16 cellular contexts compared by ENCODE assay signal in genomic region chr3:9211155-9211950, GRCh38. TPM values are rescaled to one million over a fixed set of nuclear protein-coding genes. Genes with fewer than 3 reads are reported as not detected.
DNase-seq lines count a peak whose midpoint lies in the region; ATAC-seq and TF ChIP-seq lines count a peak whose summit lies in the region.
"Had no signal": no experiment of that assay in that cellular context is flagged by ENCODE, and none has a peak within 500 bp of the region (broad histone marks: within the 10 kb centered on the region; RNA-seq: fewer than 3 reads in every experiment).

No MANE protein-coding gene starts in this region.

- DNase-seq in GM03348 (ENCODE audit: low spot score) (peak; percentile 71), IMR-90 (peak; percentile 31), chondrocyte (ENCODE audit: low spot score) (no peak), NCI-H526 treated with DMSO at 0.1 percent for 48 hours (lab: John Stamatoyannopoulos, UW) (no peak), NAMALWA (ENCODE audit: low spot score) (no peak), NCI-H1105 (lab: John Stamatoyannopoulos, UW) (no peak), NCI-H2227 (lab: John Stamatoyannopoulos, UW; ENCODE audit: unreplicated experiment) (no peak)
- DNase-seq: activated CD8-positive, alpha-beta memory T cell treated with anti-CD3 and anti-CD28 coated beads, Interleukin-2, amount 50 U/mL, for 4 hours; effector memory CD8-positive, alpha-beta T cell; NCI-H1417 treated with DMSO at 0.1 percent for 48 hours; NCI-H69; nucleus accumbens; SHP77 treated with DMSO at 0.1 percent for 48 hours; spleen had no signal

- no peak overlapping the region for H3K4me2 ChIP-seq in IMR-90 (ENCODE audit: low read depth, low read length)

- no peaks in the 10 kb centered on the region for H3K36me3 ChIP-seq in IMR-90 (ENCODE audit: control insufficient read depth, insufficient read depth, low read length)
- H3K36me3 ChIP-seq: spleen, tibial nerve had no signal

- H3K27ac ChIP-seq in IMR-90 (ENCODE audit: insufficient read depth, low read length), result no peak overlapping the region
- H3K27ac ChIP-seq: spleen, tibial nerve had no signal

- intact Hi-C loops in IMR-90 (cut with micrococcal nuclease), result no loop called here

- no peak overlapping the region for H2AFZ ChIP-seq in IMR-90 (replicated peaks; ENCODE audit: low read length, poor library complexity)

- H3K9me3 ChIP-seq in IMR-90 (ENCODE audit: control insufficient read depth, insufficient read depth, low read length), result no peaks in the 10 kb centered on the region
- H3K9me3 ChIP-seq: spleen, tibial nerve had no signal

- H3K27ac Mint-ChIP-seq in chondrocyte (ENCODE audit: unreplicated experiment) (peak overlapping the region; percentile 19), nephron (peak overlapping the region; percentile 13 to 76 (median 27))
- H3K27ac Mint-ChIP-seq: effector memory CD8-positive, alpha-beta T cell had no signal

- no peak overlapping the region for H3K23ac ChIP-seq in IMR-90 (ENCODE audit: low read depth, low read length)

- no peak overlapping the region for H2AK5ac ChIP-seq in IMR-90 (ENCODE audit: low read depth, low read length)

- H3K9me3 Mint-ChIP-seq in chondrocyte (ENCODE audit: low read depth) (no peaks in the 10 kb centered on the region), nephron (no peaks in the 10 kb centered on the region)
- H3K9me3 Mint-ChIP-seq: effector memory CD8-positive, alpha-beta T cell had no signal

- H4K8ac ChIP-seq in IMR-90 (ENCODE audit: low read depth in 2 of 2, low read length in 2 of 2), result no peak overlapping the region

- no peak overlapping the region for H2BK120ac ChIP-seq in IMR-90 (ENCODE audit: low read depth, low read length)

- no peak overlapping the region for H3K56ac ChIP-seq in IMR-90 (ENCODE audit: extremely low read depth, insufficient read depth, low read length)

- H3K4ac ChIP-seq in IMR-90 (ENCODE audit: low read depth, low read length), result no peak overlapping the region

- no peak overlapping the region for H3K18ac ChIP-seq in IMR-90 (ENCODE audit: low read depth, low read length)

- H3K27me3 Mint-ChIP-seq in chondrocyte (ENCODE audit: low read depth) (peaks cover 4% of the 10 kb centered on the region), nephron (ENCODE audit: low read depth) (no peaks in the 10 kb centered on the region)

- TF ChIP-seq RAD21 in IMR-90 (IDR thresholded peaks at IDR 0.05; ENCODE audit: low read length), result no peak

- H3K4me3 ChIP-seq in IMR-90 (ENCODE audit: insufficient read depth, low read depth, low read length), result no peak overlapping the region
- H3K4me3 ChIP-seq: spleen, tibial nerve had no signal

- no peaks in the 10 kb centered on the region for H3K27me3 ChIP-seq in IMR-90 (ENCODE audit: control insufficient read depth, insufficient read depth, low read length)
- H3K27me3 ChIP-seq: spleen, tibial nerve had no signal

- no peak overlapping the region for H2AK9ac ChIP-seq in IMR-90 (replicated peaks; ENCODE audit: low read depth, low read length, poor library complexity)

- TF ChIP-seq POLR2A in IMR-90 (IDR thresholded peaks at IDR 0.05; ENCODE audit: low read depth, low read length), result no peak

- no peaks in the 10 kb centered on the region for H3K9me1 ChIP-seq in IMR-90 (ENCODE audit: insufficient read depth, low read length)

- no peak overlapping the region for H2BK20ac ChIP-seq in IMR-90 (ENCODE audit: low read depth, low read length)

- no peaks in the 10 kb centered on the region for H3K79me1 ChIP-seq in IMR-90 (ENCODE audit: low read depth in 1 of 2, low read length in 2 of 2)

- H2BK15ac ChIP-seq in IMR-90 (ENCODE audit: low read depth, low read length), result no peak overlapping the region

- dilution Hi-C loops in IMR-90 (cut with HindIII; ENCODE audit: low sequenced_read_pairs, unreplicated experiment), result no loop called here

- no peak overlapping the region for H2BK5ac ChIP-seq in IMR-90 (ENCODE audit: low read depth, low read length, poor library complexity, severe bottlenecking)

- BruUV-seq in IMR-90 (replicated peaks; lab: Mats Ljungman, UMichigan), result no TSS peak

- POLR2A ChIA-PET in IMR-90 (lab: Charles Lee; ENCODE audit: unreplicated experiment), result interaction anchor here (0.6 kb wide), 2 partner anchors 40 to 248 kb away, joined by 3 to 6 read pairs; partner anchors contain the start of gene RAD18

- H3K36me3 Mint-ChIP-seq in chondrocyte (ENCODE audit: low read depth) (no peaks in the 10 kb centered on the region), nephron (ENCODE audit: low read depth) (no peaks in the 10 kb centered on the region)

- no CpG with 5 or more reads among the region's 2 CpGs for WGBS in IMR-90 (ENCODE audit: extremely low coverage in 2 of 2, insufficient read length in 1 of 2), 2 experiments

- CTCF ChIA-PET in IMR-90 (lab: Yijun Ruan, JAX), result no interaction called here

- TF ChIP-seq CTCF in IMR-90 (conservative IDR thresholded peaks at IDR 0.05; ENCODE audit: low read depth, low read length) (no peak), chondrocyte (IDR thresholded peaks at IDR 0.05) (no peak), nephron (IDR thresholded peaks at IDR 0.05; ENCODE audit: unreplicated experiment in 3 of 3) (no peak)

- H4K91ac ChIP-seq in IMR-90 (ENCODE audit: insufficient read depth, low read depth, low read length), result no peak overlapping the region

- H3K4me1 Mint-ChIP-seq in chondrocyte (ENCODE audit: low read depth), result peaks cover 16% of the 10 kb centered on the region
- H3K4me1 Mint-ChIP-seq in nephron, result peaks cover 60% of the 10 kb centered on the region

- no peak for ATAC-seq in IMR-90 (ENCODE audit: low read depth)
- ATAC-seq: effector memory CD8-positive, alpha-beta T cell had no signal

- no peaks in the 10 kb centered on the region for H4K20me1 ChIP-seq in IMR-90 (ENCODE audit: insufficient read depth, low read length)

- H3K14ac ChIP-seq in IMR-90 (replicated peaks; ENCODE audit: low read depth, low read length), result no peak overlapping the region

- no peak overlapping the region for H4K5ac ChIP-seq in IMR-90 (ENCODE audit: low read depth, low read length)

- no peak overlapping the region for H3K9ac ChIP-seq in IMR-90 (ENCODE audit: low read depth, low read length)

- in situ Hi-C loops in IMR-90 (cut with MboI; ENCODE audit: low sequenced_read_pairs), result no loop called here

- H3K4me3 Mint-ChIP-seq in chondrocyte (ENCODE audit: unreplicated experiment) (no peak overlapping the region), nephron (no peak overlapping the region)
- H3K4me3 Mint-ChIP-seq: effector memory CD8-positive, alpha-beta T cell had no signal

- no peaks in the 10 kb centered on the region for H3K4me1 ChIP-seq in IMR-90 (ENCODE audit: control insufficient read depth, insufficient read depth, low read length)
- H3K4me1 ChIP-seq: spleen had no signal

TF ChIP-seq in IMR-90, 13 proteins besides CTCF, POLR2A, EP300 and RAD21:
- no peak for TF ChIP-seq NFE2L2 (IDR thresholded peaks at IDR 0.05; ENCODE audit: low read depth, low read length)
- TF ChIP-seq RFX5 (IDR thresholded peaks at IDR 0.05; ENCODE audit: low read depth, low read length), result no peak
- no peak for TF ChIP-seq CEBPB (IDR thresholded peaks at IDR 0.05; ENCODE audit: low read depth, low read length)
- TF ChIP-seq MXI1 (IDR thresholded peaks at IDR 0.05; ENCODE audit: borderline replicate concordance, low read depth, low read length), result no peak
- no peak for TF ChIP-seq CHD1 (IDR thresholded peaks at IDR 0.05; ENCODE audit: low read depth, low read length)
- no peak for TF ChIP-seq RCOR1 (IDR thresholded peaks at IDR 0.05; ENCODE audit: insufficient replicate concordance, low read length)
- no peak for TF ChIP-seq USF2 (IDR thresholded peaks at IDR 0.05; ENCODE audit: low read depth, low read length)
- TF ChIP-seq BHLHE40 (IDR thresholded peaks at IDR 0.05; ENCODE audit: low read depth, low read length), result no peak
- TF ChIP-seq MAZ (IDR thresholded peaks at IDR 0.05; ENCODE audit: borderline replicate concordance, low read depth, low read length), result no peak

RNA-seq across cellular contexts. Expression of gene SRGAP3, which starts 38.1 kb away (rescaled TPM):
- total RNA-seq in IMR-90 (2012; rRNA removed) (1.1 and 1.4 TPM in 2 replicates), chondrocyte (0.99 to 3.0 TPM (median 2.5 TPM) in 3 replicates)
- polyA plus RNA-seq in IMR-90 (2012; rRNA removed), result 0.68 and 0.77 TPM in 2 replicates
- 0.67 and 0.80 TPM in 2 replicates for polyA plus RNA-seq in IMR-90 (2012; cell fraction: cytosol; rRNA removed)
- polyA plus RNA-seq in IMR-90 (2012; cell fraction: nucleus; rRNA removed; ENCODE audit: low replicate concordance), result 0.69 and 2.5 TPM in 2 replicates

Comparison
In these comparisons a context has a peak if more than half of its experiments do, and no peak if none do; other contexts are left out.
1. DNase-seq: peak in GM03348 (single experiment) and IMR-90 (single experiment); none in chondrocyte (single experiment), NCI-H526 treated with DMSO at 0.1 percent for 48 hours (single experiment), NAMALWA (single experiment), NCI-H1105 (single experiment) and NCI-H2227 (single experiment).